In the genomic region with DNA sequence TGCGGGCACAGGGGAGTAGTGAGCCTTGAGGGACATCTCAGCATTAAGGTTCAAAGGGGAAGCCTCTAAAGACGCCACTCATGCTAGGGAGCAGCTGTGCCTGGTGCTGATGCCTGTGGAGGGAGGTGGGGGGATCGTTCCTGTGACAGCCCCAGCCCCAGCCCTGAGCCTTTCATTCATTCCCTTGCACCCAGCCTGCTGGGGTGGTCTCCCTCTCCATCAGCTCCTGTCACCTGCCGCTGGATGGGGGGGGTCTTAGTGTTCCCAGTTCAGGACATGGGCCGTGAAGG, we compare ENCODE assay signal across 29 cellular contexts.
"Had no signal": no experiment of that assay in that cellular context is flagged by ENCODE, and none has a peak within 500 bp of the region (broad histone marks: within the 10 kb centered on the region; RNA-seq: fewer than 3 reads in every experiment).

No MANE protein-coding gene starts in this region.

- H3K9me3 Mint-ChIP-seq: natural killer cell treated with Interleukin-12 subunit alpha and Interleukin-12 subunit beta and Interleukin-15 and Interleukin-18, amount 100 ng/mL, for 72 hours; stimulated activated memory B cell treated with anti-CD40 and anti-IgM and Interleukin-4, amounts not matched to agents 10 μg/mL and 1 μg/mL and 100 μg/mL, for 72 hours; type B pancreatic cell had no signal

- DNase-seq: colonic mucosa; dermis blood vessel endothelial cell; effector memory CD4-positive, alpha-beta T cell; erythroblast; esophagus squamous epithelium; foreskin melanocyte; hypothalamus; immature natural killer cell; islet precursor cell; mesenchymal stem cell; naive B cell; stimulated activated CD4-positive, alpha-beta T cell treated with anti-CD3 and anti-CD28 coated beads, Interleukin-2, amount 100 ng/mL, for 24 hours; stimulated activated CD4-positive, alpha-beta T cell treated with anti-CD3 and anti-CD28 coated beads, Interleukin-4, amount 100 ng/mL, for 24 hours; stimulated activated naive CD8-positive, alpha-beta T cell treated with anti-CD3 and anti-CD28 coated beads, Interleukin-15, Interleukin-2, amounts not matched to agents 100 U/mL and 50 U/mL, for 24 hours; substantia nigra; testis had no signal

- H3K4me1 ChIP-seq: colonic mucosa, esophagus squamous epithelium, neural progenitor cell, parathyroid adenoma, prostate gland, right atrium auricular region, testis, tibial artery had no signal

- H3K4me1 Mint-ChIP-seq: immature natural killer cell; mesothelial cell of epicardium; neural progenitor cell; stimulated activated memory B cell treated with anti-CD40 and anti-IgM and Interleukin-4, amounts not matched to agents 10 μg/mL and 1 μg/mL and 100 μg/mL, for 72 hours had no signal

- H3K4me3 ChIP-seq: colonic mucosa, esophagus squamous epithelium, lung, mucosa of descending colon, neural progenitor cell, prostate gland, right atrium auricular region, smooth muscle cell, testis, tibial artery had no signal

- H3K36me3 ChIP-seq: neural progenitor cell had no signal

- H3K4me2 ChIP-seq: neural progenitor cell, smooth muscle cell had no signal

- H3K27ac ChIP-seq: colonic mucosa, esophagus squamous epithelium, neural progenitor cell, parathyroid adenoma, prostate gland, right atrium auricular region, testis, tibial artery had no signal

- H3K27me3 Mint-ChIP-seq: naive B cell; natural killer cell treated with Interleukin-12 subunit alpha and Interleukin-12 subunit beta and Interleukin-15 and Interleukin-18, amount 100 ng/mL, for 72 hours; stimulated activated memory B cell treated with anti-CD40 and anti-IgM and Interleukin-4, amounts not matched to agents 10 μg/mL and 1 μg/mL and 100 μg/mL, for 72 hours; type B pancreatic cell had no signal

- H3K27ac Mint-ChIP-seq: immature natural killer cell; mesothelial cell of epicardium; natural killer cell treated with Interleukin-12 subunit alpha and Interleukin-12 subunit beta and Interleukin-15 and Interleukin-18, amount 100 ng/mL, for 72 hours; neural progenitor cell; stimulated activated memory B cell treated with anti-CD40 and anti-IgM and Interleukin-4, amounts not matched to agents 10 μg/mL and 1 μg/mL and 100 μg/mL, for 72 hours; type B pancreatic cell had no signal

- H3K9me3 ChIP-seq: colonic mucosa, prostate gland, testis had no signal

- H3K4me3 Mint-ChIP-seq: immature natural killer cell; mesothelial cell of epicardium; naive B cell; natural killer cell treated with Interleukin-12 subunit alpha and Interleukin-12 subunit beta and Interleukin-15 and Interleukin-18, amount 100 ng/mL, for 72 hours; neural progenitor cell; stimulated activated memory B cell treated with anti-CD40 and anti-IgM and Interleukin-4, amounts not matched to agents 10 μg/mL and 1 μg/mL and 100 μg/mL, for 72 hours; type B pancreatic cell had no signal

- H3K9ac ChIP-seq: neural progenitor cell, parathyroid adenoma had no signal

- ATAC-seq: mucosa of descending colon; natural killer cell treated with Interleukin-12 subunit alpha and Interleukin-12 subunit beta and Interleukin-15 and Interleukin-18, amount 100 ng/mL, for 72 hours; sciatic nerve; stimulated activated memory B cell treated with anti-CD40 and anti-IgM and Interleukin-4, amounts not matched to agents 10 μg/mL and 1 μg/mL and 100 μg/mL, for 72 hours; stimulated activated naive CD8-positive, alpha-beta T cell treated with anti-CD3 and anti-CD28 coated beads, Interleukin-15, Interleukin-2, amounts not matched to agents 100 U/mL and 50 U/mL, for 24 hours had no signal

- H3K27me3 ChIP-seq: colonic mucosa, esophagus squamous epithelium, neural progenitor cell, right atrium auricular region, testis, tibial artery had no signal
